In the genomic region with DNA sequence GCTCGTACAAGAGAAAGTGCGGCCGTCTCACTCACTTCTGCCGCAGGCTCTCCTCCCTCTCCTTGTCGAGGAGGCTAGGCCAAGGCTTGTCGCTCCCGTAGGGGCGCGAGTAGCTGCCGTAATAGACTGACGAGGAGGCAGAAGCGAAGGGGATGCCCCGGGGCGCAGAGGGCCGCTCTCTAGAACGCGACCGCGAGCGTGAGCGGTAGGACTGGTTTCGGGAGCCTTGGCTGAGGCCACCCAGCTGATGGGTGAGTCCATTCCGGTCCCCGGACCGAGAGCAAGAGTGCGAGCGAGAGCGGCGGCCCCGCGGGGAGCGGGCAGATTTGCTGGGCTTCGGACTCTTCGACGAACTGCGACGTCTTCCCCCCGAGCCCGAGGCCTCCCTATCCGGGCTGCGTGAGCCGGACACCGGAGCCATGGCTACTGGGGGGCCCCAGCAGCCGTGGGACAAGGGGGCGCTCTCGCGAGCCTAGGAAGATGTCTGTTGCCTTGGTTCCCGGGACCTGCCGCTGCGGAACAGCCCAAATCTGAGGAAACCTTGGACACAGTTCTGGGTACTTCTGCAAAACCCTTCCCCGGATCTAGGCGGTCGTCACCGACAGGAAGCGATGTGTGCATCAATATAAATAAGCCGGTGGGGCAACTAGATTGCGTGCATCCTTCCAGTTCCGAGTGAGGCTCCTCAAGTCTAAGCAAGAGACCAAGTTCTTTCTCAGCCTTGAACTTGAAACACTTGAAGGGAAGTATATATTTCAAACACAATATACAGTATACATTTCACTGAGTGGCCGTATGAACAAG, we compare ENCODE assay signal across 8 cellular contexts. TPM values are rescaled to one million over a fixed set of nuclear protein-coding genes. Genes with fewer than 3 reads are reported as not detected.
DNase-seq lines count a peak whose midpoint lies in the region; ATAC-seq and TF ChIP-seq lines count a peak whose summit lies in the region.

TSS of gene NKAP (minus strand) at position 567 of the 804 bp plus-strand sequence. CDS start at position 421, 146 bp downstream.

- peaks cover 17 to 22% of the 10 kb centered on the region in 2 donors for H3K4me1 Mint-ChIP-seq in immature natural killer cell

- H3K36me3 Mint-ChIP-seq in immature natural killer cell = no peaks in the 10 kb centered on the region

- peak within 1 kb of the TSS; percentile 92 to 97 (median 94) for H3K27ac Mint-ChIP-seq in immature natural killer cell

- peaks cover 0 to 1% (median 0%) of the 10 kb centered on the region in 6 donors for H3K9me3 Mint-ChIP-seq in immature natural killer cell

- peak within 1 kb of the TSS; percentile 87 to 99 (median 90) for H3K4me3 Mint-ChIP-seq in immature natural killer cell

- DNase-seq in AG09319 (ENCODE audit: extremely low read depth, low read depth) (peak; percentile 87), NCI-H2227 treated with DMSO at 0.1 percent for 48 hours (lab: John Stamatoyannopoulos, UW) (peak; percentile 94), immature natural killer cell (peak; percentile 76 to 82 (median 79)), smooth muscle cell of the brain vasculature (ENCODE audit: low read depth, low spot score) (peak; percentile 83)
- peak; percentile 23 to 60 (median 46) for DNase-seq in activated CD4-positive, CD25-positive, alpha-beta regulatory T cell (lab: John Stamatoyannopoulos, UW)
- DNase-seq in central memory CD4-positive, alpha-beta T cell = peak; percentile 79

- peaks cover under 1 to 2% (median 2%) of the 10 kb centered on the region in 3 donors for H3K27me3 Mint-ChIP-seq in immature natural killer cell (ENCODE audit: low read depth in 3 of 3)

- ATAC-seq in GM19023 (IDR thresholded peaks at IDR 0.05; ENCODE audit: unreplicated experiment) = peak; percentile 78
- ATAC-seq in HG03196 (IDR thresholded peaks at IDR 0.05; ENCODE audit: unreplicated experiment) = peak; percentile 82

- TF ChIP-seq CTCF in AG09319 (IDR thresholded peaks at IDR 0.05; ENCODE audit: low read depth, low read length) = no peak

RNA-seq across cellular contexts. Expression of gene NKAP, which starts in this region (rescaled TPM):
- 1 to 10 TPM; 1.3 to 4.7 (median 1.8) TPM for polyA plus RNA-seq in immature natural killer cell

Comparison
In these comparisons a context has a peak if more than half of its experiments do, and no peak if none do; other contexts are left out.
1. Peak in every context shown above with its lines: DNase-seq and ATAC-seq.